ENCODE assay signal across 8 cellular contexts in the genomic region with DNA sequence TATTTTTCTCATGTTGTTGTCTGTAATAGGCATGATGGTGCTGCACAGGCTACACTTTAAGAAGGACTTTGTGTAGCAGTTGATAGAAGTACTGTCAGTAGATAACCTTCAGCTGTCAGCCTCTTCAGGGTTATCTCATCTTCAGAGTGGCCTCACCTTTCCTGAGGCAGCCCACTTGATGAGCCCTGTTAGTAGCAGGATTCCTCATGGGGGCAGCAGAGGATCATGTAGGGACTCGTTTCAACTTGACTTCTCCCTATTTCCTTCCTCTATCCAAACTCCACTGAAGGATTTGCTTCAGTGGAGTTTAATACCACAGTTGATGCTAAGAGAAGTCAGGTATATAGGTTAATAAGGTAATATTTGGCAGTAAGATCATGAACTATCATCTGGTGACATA.
A peak's percentile ranks its signal among the peaks of the same experiment; 100 is the strongest.
DNase-seq lines count a peak whose midpoint lies in the region; ATAC-seq and TF ChIP-seq lines count a peak whose summit lies in the region.

No MANE protein-coding gene starts in this region.

- H3K4me1 Mint-ChIP-seq in mesothelial cell of epicardium: peaks cover 6% of the 10 kb centered on the region

- no peak overlapping the region for H3K4me3 Mint-ChIP-seq in mesothelial cell of epicardium

- H3K9me3 Mint-ChIP-seq in mesothelial cell of epicardium: peaks cover 8% of the 10 kb centered on the region

- no peak for ATAC-seq in stimulated activated naive CD8-positive, alpha-beta T cell treated with anti-CD3 and anti-CD28 coated beads, Interleukin-15, Interleukin-2, amounts not matched to agents 100 U/mL and 50 U/mL, for 24 hours
- ATAC-seq in Right ventricle myocardium inferior: no peak

- no peaks in the 10 kb centered on the region for H3K36me3 Mint-ChIP-seq in mesothelial cell of epicardium

- H3K27ac ChIP-seq in VCaP: no peak overlapping the region

- no peak overlapping the region for H3K27ac Mint-ChIP-seq in mesothelial cell of epicardium

- peak; percentile 33 for DNase-seq in LoVo (ENCODE audit: low spot score)
- no peak for DNase-seq in mesothelial cell of epicardium (ENCODE audit: low spot score in 2 of 2, unreplicated experiment in 2 of 2)
- DNase-seq in middle frontal gyrus (ENCODE audit: extremely low spot score, low spot score): no peak
- DNase-seq in posterior vena cava (ENCODE audit: low spot score): no peak
- no peak for DNase-seq in stimulated activated naive CD8-positive, alpha-beta T cell treated with anti-CD3 and anti-CD28 coated beads, Interleukin-15, Interleukin-2, amounts not matched to agents 100 U/mL and 50 U/mL, for 24 hours
- DNase-seq in Right ventricle myocardium inferior (ENCODE audit: missing footprints): no peak

- no peaks in the 10 kb centered on the region for H3K27me3 Mint-ChIP-seq in mesothelial cell of epicardium (ENCODE audit: low read depth)

- TF ChIP-seq CTCF in GM12874 (IDR thresholded peaks at IDR 0.05; ENCODE audit: insufficient read depth, low read depth, low read length): peak; percentile 56
- peak; percentile 90 for TF ChIP-seq CTCF in VCaP (conservative IDR thresholded peaks at IDR 0.05)
- peak; percentile 12 for TF ChIP-seq CTCF in mesothelial cell of epicardium (IDR thresholded peaks at IDR 0.05; ENCODE audit: unreplicated experiment)

- intact Hi-C loops in posterior vena cava (cut with DNase I): no loop called here
- intact Hi-C loops in Right ventricle myocardium inferior (cut with DNase I): no loop called here

Comparison
In these comparisons a context has a peak if more than half of its experiments do, and no peak if none do; other contexts are left out.
1. CTCF ChIP-seq: peak in every context shown above with its lines; median percentile 90 in VCaP; 56 in GM12874; 12 in mesothelial cell of epicardium.